Comparison of ENCODE assay signal across 9 cellular contexts in genomic region chr15:74383695-74384565, GRCh38. TPM values are rescaled to one million over a fixed set of nuclear protein-coding genes. Genes with fewer than 3 reads are reported as not detected.
A peak's percentile ranks its signal among the peaks of the same experiment; 100 is the strongest.
DNase-seq lines count a peak whose midpoint lies in the region; ATAC-seq, FAIRE-seq and TF ChIP-seq lines count a peak whose summit lies in the region.
"Had no signal": no experiment of that assay in that cellular context is flagged by ENCODE, and none has a peak within 500 bp of the region (broad histone marks: within the 10 kb centered on the region; RNA-seq: fewer than 3 reads in every experiment).

No MANE protein-coding gene starts in this region.

- WGBS in K562 (ENCODE audit: insufficient coverage, low coverage, missing lambda C conversion rate) = 37% methylated on average over 8 of the region's 8 CpGs

- no peak for TF ChIP-seq POLR2A in K562 (conservative IDR thresholded peaks at IDR 0.05)

- in situ Hi-C loops in K562 (cut with MboI) = no loop called here

- no peaks in the 10 kb centered on the region for H3K36me3 ChIP-seq in OCI-LY3 (replicated peaks; ENCODE audit: low read depth, low read length)
- H3K36me3 ChIP-seq in K562 (ENCODE audit: control insufficient read depth, insufficient read depth, low read length) = no peaks in the 10 kb centered on the region
- H3K36me3 ChIP-seq in right atrium auricular region = no peaks in the 10 kb centered on the region

- CTCF ChIA-PET in K562 (lab: Yijun Ruan, JAX; ENCODE audit: low intra/inter-chr PET ratio) = interaction anchor here (0.7 to 5.9 kb wide), 5 partner anchors 9 to 248 kb away, joined by 3 to 102 read pairs (median 13); no protein-coding TSS in a partner anchor

- H3K27ac ChIP-seq in OCI-LY3 (ENCODE audit: low read length) (peak overlapping the region; percentile 95), K562 (ENCODE audit: extremely low read depth, low read depth, low read length) (no peak overlapping the region), right atrium auricular region (no peak overlapping the region)

- TF ChIP-seq CTCF in GM10266 (IDR thresholded peaks at IDR 0.05; ENCODE audit: control insufficient read depth, insufficient read depth, low read depth, missing control alignments) (peak; percentile 50), OCI-LY3 (IDR thresholded peaks at IDR 0.05; ENCODE audit: low read depth, low read length) (peak; percentile 30; the same call in 1 of the 2 replicates), K562 (IDR thresholded peaks at IDR 0.05 in 2 of 3, conservative IDR thresholded peaks at IDR 0.05 in 1 of 3; ENCODE audit: insufficient read depth in 2 of 3, low read depth in 1 of 3, low read length in 3 of 3) (peak in 2 of 3 experiments; percentile 13 to 47; a peak in 3 of 6 replicates), right atrium auricular region (IDR thresholded peaks at IDR 0.05) (no peak)

- peak in 1 of 2 experiments; percentile 61; a peak in 3 of 4 replicates for TF ChIP-seq RAD21 in K562 (CRISPR knock-in tag; conservative IDR thresholded peaks at IDR 0.05 in 1 of 2, IDR thresholded peaks at IDR 0.05 in 1 of 2)

- ATAC-seq in GM21786 (IDR thresholded peaks at IDR 0.05; ENCODE audit: unreplicated experiment) (peak; percentile 36), K562 (peak; percentile 9; the same call in 2 of the 3 replicates)

- no TSS peak for BruUV-seq in K562 (replicated peaks; lab: Mats Ljungman, UMichigan)

- H3K9me3 ChIP-seq in OCI-LY3 (ENCODE audit: insufficient read depth, low read length) = no peaks in the 10 kb centered on the region
- no peaks in the 10 kb centered on the region for H3K9me3 ChIP-seq in K562 (replicated peaks; ENCODE audit: control insufficient read depth, insufficient read depth, low read depth, low read length)
- H3K9me3 ChIP-seq in right atrium auricular region = no peaks in the 10 kb centered on the region

- no peaks in the 10 kb centered on the region for H3K9me1 ChIP-seq in K562 (ENCODE audit: control insufficient read depth, insufficient read depth, low read length)

- FAIRE-seq in K562 (lab: Jason Lieb, UNC) = peak; percentile 32
- FAIRE-seq: endometrium had no signal

- H3K9ac ChIP-seq in OCI-LY3 (ENCODE audit: low read length) (peak overlapping the region; percentile 89), K562 (ENCODE audit: insufficient read depth in 1 of 2, low read depth in 2 of 2, low read length in 2 of 2) (peak overlapping the region in 1 of 2 experiments; percentile 70; a peak in 1 of 4 replicates)

- TF ChIP-seq EP300 in K562 (IDR thresholded peaks at IDR 0.05; ENCODE audit: low read length) = no peak; the same call in 1 of the 2 replicates

- peak overlapping the region; percentile 59 for H3K4me3 ChIP-seq in OCI-LY3 (ENCODE audit: low read length)
- no peak overlapping the region for H3K4me3 ChIP-seq in K562
- H3K4me3 ChIP-seq in right atrium auricular region = no peak overlapping the region

- H3K4me2 ChIP-seq in OCI-LY3 (ENCODE audit: low read length) (peak overlapping the region; percentile 83), K562 (ENCODE audit: insufficient read depth, low read length) (no peak overlapping the region)

- H3K79me2 ChIP-seq in OCI-LY3 (ENCODE audit: low read length) = peaks cover 23% of the 10 kb centered on the region
- H3K79me2 ChIP-seq in K562 (ENCODE audit: control insufficient read depth, insufficient read depth, low read length) = no peaks in the 10 kb centered on the region

- intact Hi-C loops in K562 (cut with micrococcal nuclease) = loop anchor here (2.0 kb wide), 2 partner anchors 99 to 107 kb away; no protein-coding TSS in a partner anchor

- no peak overlapping the region for H2AFZ ChIP-seq in OCI-LY3 (ENCODE audit: low read depth, low read length)
- H2AFZ ChIP-seq in K562 (ENCODE audit: low read depth, low read length) = peak overlapping the region; percentile 19; the same call in 1 of the 2 replicates

- H4K20me1 ChIP-seq in OCI-LY3 (ENCODE audit: insufficient read depth, low read length) = no peaks in the 10 kb centered on the region
- no peaks in the 10 kb centered on the region for H4K20me1 ChIP-seq in K562 (replicated peaks; ENCODE audit: control insufficient read depth, insufficient read depth, low read length)

- peaks cover 94% of the 10 kb centered on the region for H3K4me1 ChIP-seq in OCI-LY3 (ENCODE audit: low read length)
- peaks cover 38 to 65% of the 10 kb centered on the region in 2 experiments for H3K4me1 ChIP-seq in K562 (replicated peaks in 1 of 2; ENCODE audit: control insufficient read depth in 2 of 2, insufficient read depth in 2 of 2, low read length in 2 of 2)
- peaks cover 0 to 19% of the 10 kb centered on the region in 2 donors for H3K4me1 ChIP-seq in right atrium auricular region

- H3K27me3 ChIP-seq in OCI-LY3 (ENCODE audit: low read depth, low read length) (no peaks in the 10 kb centered on the region), K562 (ENCODE audit: control insufficient read depth in 2 of 2, insufficient read depth in 2 of 2, low read length in 2 of 2) (no peaks in the 10 kb centered on the region), right atrium auricular region (no peaks in the 10 kb centered on the region)

- POLR2A ChIA-PET in K562 (lab: Yijun Ruan, JAX) = interaction anchor here (0.6 to 3.9 kb wide), 13 partner anchors 9 to 197 kb away, joined by 3 to 12 read pairs (median 3); partner anchors contain the start of genes ARID3B, SEMA7A and UBL7

- DNase-seq in GM10266 (ENCODE audit: extremely low spot score) (peak; percentile 86), K562 (ENCODE audit: extremely low read depth in 1 of 4, low spot score in 3 of 4) (peak in 2 of 4 experiments; percentile 47 to 63), SHP77 treated with DMSO at 0.1 percent for 48 hours (lab: John Stamatoyannopoulos, UW) (no peak), AG20443 (ENCODE audit: low spot score) (no peak), right atrium auricular region (ENCODE audit: low spot score) (no peak)
- peak in 2 of 3 experiments; percentile 49 to 85 for DNase-seq in stimulated activated CD4-positive, alpha-beta T cell treated with anti-CD3 and anti-CD28 coated beads, TNF-alpha, amount 100 ng/mL, for 24 hours (ENCODE audit: low read depth in 3 of 3)

TF ChIP-seq in K562, 482 proteins besides CTCF, POLR2A, EP300 and RAD21 (continues in another document):
- no peak for TF ChIP-seq RFX5 (IDR thresholded peaks at IDR 0.05; ENCODE audit: low read depth, low read length)
- no peak for TF ChIP-seq USF2 (CRISPR knock-in tag; IDR thresholded peaks at IDR 0.05)

RNA-seq across cellular contexts. Expression of gene CYP11A1, which starts 16.5 kb away (rescaled TPM):
- 0.21 TPM in 1 of 2 replicates, not detected in the other for total RNA-seq in K562 (2011; cell fraction: chromatin; rRNA removed; ENCODE audit: low replicate concordance)
- not detected in 2 replicates for total RNA-seq in K562 (2011; cell fraction: nucleolus; rRNA removed)
- total RNA-seq in K562 (2011; cell fraction: nucleoplasm; rRNA removed) = not detected in 2 replicates
- 0.12 TPM in 1 of 2 replicates, not detected in the other for total RNA-seq in K562 (2014; rRNA removed)
- total RNA-seq in K562 (2014; rRNA removed; fragmentation: Illumina TruSeq; extraction: Trizol) = not detected in 2 replicates
- not detected in 2 replicates for total RNA-seq in K562 (2015; rRNA removed; fragmentation: Illumina TruSeq; extraction: Trizol)
- total RNA-seq in K562 (2021) = 0.16 and 0.25 TPM in 2 replicates
- polyA plus RNA-seq in K562 (2011; rRNA removed) = 0.23 and 0.24 TPM in 2 replicates
- polyA plus RNA-seq in K562 (2011; cell fraction: cytosol; rRNA removed) = 0.07 and 0.37 TPM in 2 replicates
- 0.08 and 0.61 TPM in 2 replicates for polyA plus RNA-seq in K562 (2011; cell fraction: nucleus; rRNA removed)
- 0.22 and 1.5 TPM in 2 replicates for polyA plus RNA-seq in K562 (2012)
- polyA plus RNA-seq in K562 (2014; fragmentation: Illumina TruSeq; extraction: Trizol) = 0.06 TPM in 1 of 2 replicates, not detected in the other
- under 1 TPM; 0.06 to 0.10 TPM for polyA plus RNA-seq in K562 (2014; fragmentation: Nextera tagmentation; extraction: Ambion mirVana)
- polyA plus RNA-seq in K562 (2014; rRNA removed) = not detected in 2 replicates
- 0.35 TPM in 1 of 2 replicates, not detected in the other for polyA minus RNA-seq in K562 (2011; rRNA and poly(A)+ RNA removed)
- 0.38 TPM in 1 of 2 replicates, not detected in the other for polyA minus RNA-seq in K562 (2011; cell fraction: cytosol; rRNA and poly(A)+ RNA removed)
- polyA minus RNA-seq in K562 (2011; cell fraction: nucleus; rRNA and poly(A)+ RNA removed) = not detected in 2 replicates
- 1 to 10 TPM in 1 of 2 donors, under 1 TPM in 1; 0.71 to 1.0 TPM for total RNA-seq in right atrium auricular region

RNA-seq across cellular contexts. Expression of gene SEMA7A, which starts 49.8 kb away (rescaled TPM):
- total RNA-seq in K562 (2011; cell fraction: chromatin; rRNA removed; ENCODE audit: low replicate concordance) = 17.2 and 52.5 TPM in 2 replicates
- 48.0 and 55.7 TPM in 2 replicates for total RNA-seq in K562 (2011; cell fraction: nucleolus; rRNA removed)
- 32.8 and 33.4 TPM in 2 replicates for total RNA-seq in K562 (2011; cell fraction: nucleoplasm; rRNA removed)
- total RNA-seq in K562 (2014; rRNA removed) = 4.8 and 5.7 TPM in 2 replicates
- 1.7 and 3.3 TPM in 2 replicates for total RNA-seq in K562 (2014; rRNA removed; fragmentation: Illumina TruSeq; extraction: Trizol)
- total RNA-seq in K562 (2015; rRNA removed; fragmentation: Illumina TruSeq; extraction: Trizol) = 6.1 and 6.6 TPM in 2 replicates
- 6.2 and 6.8 TPM in 2 replicates for total RNA-seq in K562 (2021)
- polyA plus RNA-seq in K562 (2011; rRNA removed) = 8.2 and 12.8 TPM in 2 replicates
- polyA plus RNA-seq in K562 (2011; cell fraction: cytosol; rRNA removed) = 15.1 and 15.7 TPM in 2 replicates
- polyA plus RNA-seq in K562 (2011; cell fraction: nucleus; rRNA removed) = 24.4 and 28.1 TPM in 2 replicates
- 12.7 and 16.6 TPM in 2 replicates for polyA plus RNA-seq in K562 (2012)
- polyA plus RNA-seq in K562 (2014; fragmentation: Illumina TruSeq; extraction: Trizol) = 6.4 and 6.8 TPM in 2 replicates
- polyA plus RNA-seq in K562 (2014; fragmentation: Nextera tagmentation; extraction: Ambion mirVana) = under 1 TPM in 1 of 2 experiments, not detected in 1; 0.04 TPM
- polyA plus RNA-seq in K562 (2014; rRNA removed) = 3.6 and 7.2 TPM in 2 replicates
- 7.0 and 9.6 TPM in 2 replicates for polyA minus RNA-seq in K562 (2011; rRNA and poly(A)+ RNA removed)
- polyA minus RNA-seq in K562 (2011; cell fraction: cytosol; rRNA and poly(A)+ RNA removed) = 8.2 and 10.7 TPM in 2 replicates
- polyA minus RNA-seq in K562 (2011; cell fraction: nucleus; rRNA and poly(A)+ RNA removed) = 8.9 and 13.2 TPM in 2 replicates
- 1 to 10 TPM; 1.0 to 2.9 TPM for total RNA-seq in right atrium auricular region

Comparison
In these comparisons a context has a peak if more than half of its experiments do, and no peak if none do; other contexts are left out.
1. DNase-seq: peak in GM10266 (single experiment) and stimulated activated CD4-positive, alpha-beta T cell treated with anti-CD3 and anti-CD28 coated beads, TNF-alpha, amount 100 ng/mL, for 24 hours (2 of 3); none in SHP77 treated with DMSO at 0.1 percent for 48 hours (single experiment), AG20443 (single experiment) and right atrium auricular region (single experiment).
2. CTCF ChIP-seq: peak in GM10266 (single experiment), OCI-LY3 (single experiment) and K562 (2 of 3); none in right atrium auricular region (0 of 2).